ENCODE assay signal across 9 cellular contexts in genomic region chr9:120892748-120893584, GRCh38. TPM values are rescaled to one million over a fixed set of nuclear protein-coding genes. Genes with fewer than 3 reads are reported as not detected.
DNase-seq lines count a peak whose midpoint lies in the region; ATAC-seq and TF ChIP-seq lines count a peak whose summit lies in the region.
"Had no signal": no experiment of that assay in that cellular context is flagged by ENCODE, and none has a peak within 500 bp of the region (broad histone marks: within the 10 kb centered on the region; RNA-seq: fewer than 3 reads in every experiment).

No MANE protein-coding gene starts in this region.

- no peaks in the 10 kb centered on the region for H3K27me3 ChIP-seq in thymus (ENCODE audit: control insufficient read depth, insufficient read depth)
- H3K27me3 ChIP-seq: cardiac muscle cell had no signal

- ATAC-seq in HG02870 (IDR thresholded peaks at IDR 0.05; ENCODE audit: unreplicated experiment), result peak; percentile 51

- no peaks in the 10 kb centered on the region for H3K36me3 ChIP-seq in thymus (ENCODE audit: control insufficient read depth, insufficient read depth)
- H3K36me3 ChIP-seq: cardiac muscle cell had no signal

- peaks cover 58% of the 10 kb centered on the region for H3K4me1 ChIP-seq in thymus (ENCODE audit: control insufficient read depth, insufficient read depth, low read length)

- no peak for TF ChIP-seq CTCF in fibroblast of mammary gland (conservative IDR thresholded peaks at IDR 0.05; ENCODE audit: control insufficient read depth, insufficient read depth, low read depth, low read length)

- peak overlapping the region; percentile 79 for H3K27ac ChIP-seq in thymus (ENCODE audit: low read depth)
- H3K27ac ChIP-seq: cardiac muscle cell had no signal

- H3K4me3 ChIP-seq in fibroblast of mammary gland (ENCODE audit: control insufficient read depth, low read depth, low read length) (no peak overlapping the region), thymus (ENCODE audit: low read length) (no peak overlapping the region)
- H3K4me3 ChIP-seq: cardiac muscle cell had no signal

- WGBS in thymus, result 57% methylated on average over 5 of the region's 5 CpGs

- DNase-seq in NK-92 treated with Interleukin-12 subunit alpha and Interleukin-12 subunit beta, amount 100 ng/mL, for 24 hours (lab: John Stamatoyannopoulos, UW), result peak; percentile 51
- DNase-seq in NK-92 (lab: John Stamatoyannopoulos, UW; ENCODE audit: unreplicated experiment) (no peak), NCI-H1436 treated with DMSO at 0.1 percent for 48 hours (lab: John Stamatoyannopoulos, UW) (peak; percentile 75), fibroblast of mammary gland (ENCODE audit: low read depth) (peak; percentile 87), NCI-H146 treated with DMSO at 0.1 percent for 48 hours (lab: John Stamatoyannopoulos, UW; ENCODE audit: unreplicated experiment) (no peak)
- DNase-seq in activated CD4-positive, alpha-beta T cell treated with anti-CD3 and anti-CD28 coated beads, Interleukin-2, amount 50 U/mL, for 1 hour, result peak; percentile 62

- no peaks in the 10 kb centered on the region for H3K9me3 ChIP-seq in thymus (ENCODE audit: control insufficient read depth)

RNA-seq across cellular contexts. Expression of gene PHF19, which starts 16.0 kb away (rescaled TPM):
- 32.6 TPM for polyA plus RNA-seq in thymus

RNA-seq across cellular contexts. Expression of gene TRAF1, which starts 33.6 kb away (rescaled TPM):
- polyA plus RNA-seq in thymus, result 21.7 TPM

RNA-seq across cellular contexts. Expression of gene PSMD5, which starts 50.2 kb away (rescaled TPM):
- polyA plus RNA-seq in thymus, result 24.2 TPM

Comparison
In these comparisons a context has a peak if more than half of its experiments do, and no peak if none do; other contexts are left out.
1. DNase-seq: peak in NK-92 treated with Interleukin-12 subunit alpha and Interleukin-12 subunit beta, amount 100 ng/mL, for 24 hours (single experiment), NCI-H1436 treated with DMSO at 0.1 percent for 48 hours (single experiment), activated CD4-positive, alpha-beta T cell treated with anti-CD3 and anti-CD28 coated beads, Interleukin-2, amount 50 U/mL, for 1 hour (single experiment) and fibroblast of mammary gland (single experiment); none in NK-92 (single experiment) and NCI-H146 treated with DMSO at 0.1 percent for 48 hours (single experiment).